30 cellular contexts compared by ENCODE assay signal in the genomic region with DNA sequence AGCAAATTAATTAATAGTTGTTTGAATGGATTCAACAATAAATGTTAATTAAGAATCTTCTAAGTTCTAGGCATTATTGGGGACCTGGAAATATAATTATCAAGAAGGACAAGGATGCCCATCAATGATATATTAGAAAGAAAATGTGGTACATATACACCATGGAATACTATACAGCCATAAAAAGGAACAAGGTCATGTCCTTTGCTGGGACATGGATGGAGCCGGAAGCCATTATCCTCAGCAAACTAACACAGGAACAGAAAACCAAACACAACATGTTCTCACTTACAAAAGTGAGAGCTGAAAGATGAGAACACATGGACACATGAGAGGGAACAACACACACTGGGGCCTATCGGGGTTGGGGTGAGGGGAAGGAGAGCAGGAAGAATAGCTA.
"Had no signal": no experiment of that assay in that cellular context is flagged by ENCODE, and none has a peak within 500 bp of the region (broad histone marks: within the 10 kb centered on the region; RNA-seq: fewer than 3 reads in every experiment).

No MANE protein-coding gene starts in this region.

- H3K27ac ChIP-seq: ovary, parathyroid adenoma, psoas muscle, right lobe of liver, sigmoid colon, suprapubic skin, testis, tibial artery, transverse colon, upper lobe of right lung, uterus had no signal

- H3K27me3 ChIP-seq: ovary, right lobe of liver, sigmoid colon, suprapubic skin, testis, tibial artery, transverse colon, upper lobe of right lung, uterus had no signal

- H3K36me3 Mint-ChIP-seq: naive thymus-derived CD8-positive, alpha-beta T cell; natural killer cell treated with Interleukin-12 subunit alpha and Interleukin-12 subunit beta and Interleukin-15 and Interleukin-18, amount 100 ng/mL, for 72 hours; stimulated activated effector memory CD8-positive, alpha-beta T cell treated with anti-CD3 and anti-CD28 coated beads, Interleukin-12 subunit alpha, Interleukin-12 subunit beta, amount 100 ng/mL, for 72 hours; type B pancreatic cell had no signal

- H3K9ac ChIP-seq: parathyroid adenoma had no signal

- H3K9me3 ChIP-seq: ovary, psoas muscle, right lobe of liver, sigmoid colon, suprapubic skin, testis, tibial artery, transverse colon, upper lobe of right lung, uterus had no signal

- H3K79me2 ChIP-seq: parathyroid adenoma had no signal

- DNase-seq: naive thymus-derived CD8-positive, alpha-beta T cell; nephron progenitor cell; occipital lobe; ovary; posterior cingulate gyrus; psoas muscle; right cardiac atrium; right lobe of liver; sigmoid colon; small intestine; stimulated activated CD4-positive, alpha-beta T cell treated with anti-CD3 and anti-CD28 coated beads, Interleukin-15, amount 100 ng/mL, for 24 hours; stimulated activated CD4-positive, alpha-beta T cell treated with anti-CD3 and anti-CD28 coated beads, Interleukin-2, amount 100 ng/mL, for 24 hours; stimulated activated CD4-positive, alpha-beta T cell treated with anti-CD3 and anti-CD28 coated beads, Interleukin-2, amount 100 ng/mL, for 48 hours; stimulated activated CD4-positive, alpha-beta T cell treated with anti-CD3 and anti-CD28 coated beads, Interleukin-4, amount 100 ng/mL, for 24 hours; stimulated activated naive CD4-positive, alpha-beta T cell; stimulated activated naive CD8-positive, alpha-beta T cell treated with anti-CD3 and anti-CD28 coated beads, Interleukin-15, amount 100 ng/mL, for 72 hours; stimulated activated naive CD8-positive, alpha-beta T cell treated with anti-CD3 and anti-CD28 coated beads, Interleukin-15, Interleukin-2, amounts not matched to agents 100 U/mL and 50 U/mL, for 24 hours; substantia nigra; testis; tibial artery; transverse colon; upper lobe of right lung; uterus had no signal

- H3K36me3 ChIP-seq: ovary, right lobe of liver, sigmoid colon, suprapubic skin, tibial artery, transverse colon, upper lobe of right lung, uterus had no signal

- H3K4me1 Mint-ChIP-seq: neural crest cell had no signal

- H3K4me3 Mint-ChIP-seq: naive thymus-derived CD8-positive, alpha-beta T cell; natural killer cell treated with Interleukin-12 subunit alpha and Interleukin-12 subunit beta and Interleukin-15 and Interleukin-18, amount 100 ng/mL, for 72 hours; nephron progenitor cell; neural crest cell; stimulated activated effector memory CD8-positive, alpha-beta T cell treated with anti-CD3 and anti-CD28 coated beads, Interleukin-12 subunit alpha, Interleukin-12 subunit beta, amount 100 ng/mL, for 72 hours; stimulated activated naive CD8-positive, alpha-beta T cell treated with anti-CD3 and anti-CD28 coated beads, Interleukin-15, amount 100 ng/mL, for 72 hours; type B pancreatic cell had no signal

- ATAC-seq: naive thymus-derived CD8-positive, alpha-beta T cell; natural killer cell treated with Interleukin-12 subunit alpha and Interleukin-12 subunit beta and Interleukin-15 and Interleukin-18, amount 100 ng/mL, for 72 hours; psoas muscle; right cardiac atrium; right lobe of liver; stimulated activated effector memory CD8-positive, alpha-beta T cell treated with anti-CD3 and anti-CD28 coated beads, Interleukin-12 subunit alpha, Interleukin-12 subunit beta, amount 100 ng/mL, for 72 hours; stimulated activated naive CD8-positive, alpha-beta T cell treated with anti-CD3 and anti-CD28 coated beads, Interleukin-15, amount 100 ng/mL, for 72 hours; stimulated activated naive CD8-positive, alpha-beta T cell treated with anti-CD3 and anti-CD28 coated beads, Interleukin-15, Interleukin-2, amounts not matched to agents 100 U/mL and 50 U/mL, for 24 hours; upper lobe of right lung had no signal

- H3K4me1 ChIP-seq: right lobe of liver, uterus had no signal

- H3K27ac Mint-ChIP-seq: nephron progenitor cell; progenitor cell of endocrine pancreas; stimulated activated effector memory CD8-positive, alpha-beta T cell treated with anti-CD3 and anti-CD28 coated beads, Interleukin-12 subunit alpha, Interleukin-12 subunit beta, amount 100 ng/mL, for 72 hours; stimulated activated naive CD8-positive, alpha-beta T cell treated with anti-CD3 and anti-CD28 coated beads, Interleukin-15, amount 100 ng/mL, for 72 hours had no signal

- H3K4me3 ChIP-seq: ovary, psoas muscle, right lobe of liver, sigmoid colon, suprapubic skin, testis, tibial artery, transverse colon, upper lobe of right lung, uterus had no signal

- H2AFZ ChIP-seq: parathyroid adenoma had no signal

- H3K9me3 Mint-ChIP-seq: naive thymus-derived CD8-positive, alpha-beta T cell; natural killer cell treated with Interleukin-12 subunit alpha and Interleukin-12 subunit beta and Interleukin-15 and Interleukin-18, amount 100 ng/mL, for 72 hours; nephron progenitor cell; neural crest cell; stimulated activated effector memory CD8-positive, alpha-beta T cell treated with anti-CD3 and anti-CD28 coated beads, Interleukin-12 subunit alpha, Interleukin-12 subunit beta, amount 100 ng/mL, for 72 hours; stimulated activated naive CD8-positive, alpha-beta T cell treated with anti-CD3 and anti-CD28 coated beads, Interleukin-15, amount 100 ng/mL, for 72 hours; type B pancreatic cell had no signal
